8 cellular contexts compared by ENCODE assay signal in genomic region chr11:19241260-19242183, GRCh38. TPM values are rescaled to one million over a fixed set of nuclear protein-coding genes. Genes with fewer than 3 reads are reported as not detected.
DNase-seq lines count a peak whose midpoint lies in the region; ATAC-seq, FAIRE-seq and TF ChIP-seq lines count a peak whose summit lies in the region.

No MANE protein-coding gene starts in this region.

- peaks cover 23% of the 10 kb centered on the region for H3K27me3 ChIP-seq in AG04450 (ENCODE audit: control insufficient read depth, insufficient read depth, low read length)
- H3K27me3 ChIP-seq in body of pancreas: peaks cover 0 to 24% of the 10 kb centered on the region in 2 donors
- peaks cover 15 to 58% of the 10 kb centered on the region in 2 donors for H3K27me3 ChIP-seq in left lung

- H3K36me3 Mint-ChIP-seq in stimulated activated naive B cell treated with anti-CD40 and anti-IgM and Interleukin-4, amounts not matched to agents 10 μg/mL and 1 μg/mL and 100 μg/mL, for 72 hours: peaks cover 3 to 4% of the 10 kb centered on the region in 2 donors

- H3K4me3 ChIP-seq in AG04450 (ENCODE audit: low read depth, low read length) (peak overlapping the region; percentile 64), body of pancreas (peak overlapping the region; percentile 21 to 84), left lung (peak overlapping the region; percentile 59)

- CTCF ChIA-PET in AG04450 (lab: Charles Lee): interaction anchor here (1.0 to 1.2 kb wide), 2 partner anchors 17 to 18 kb away, joined by 4 read pairs; no protein-coding TSS in a partner anchor

- no peak overlapping the region for H3K27ac Mint-ChIP-seq in stimulated activated naive B cell treated with anti-CD40 and anti-IgM and Interleukin-4, amounts not matched to agents 10 μg/mL and 1 μg/mL and 100 μg/mL, for 72 hours

- H3K27ac ChIP-seq in AG04450 (ENCODE audit: low read depth, low read length): no peak overlapping the region
- H3K27ac ChIP-seq in body of pancreas: no peak overlapping the region
- no peak overlapping the region for H3K27ac ChIP-seq in left lung

- H3K9me3 ChIP-seq in AG04450 (ENCODE audit: control insufficient read depth, insufficient read depth, low read length) (no peaks in the 10 kb centered on the region), body of pancreas (no peaks in the 10 kb centered on the region), left lung (no peaks in the 10 kb centered on the region)

- POLR2A ChIA-PET in AG04450 (lab: Yijun Ruan, JAX): interaction anchor here (0.6 kb wide), 1 partner anchor 855 kb away, joined by 3 read pairs; no protein-coding TSS in a partner anchor

- FAIRE-seq in GM18507 (lab: Jason Lieb, UNC): peak; percentile 39

- H3K4me3 Mint-ChIP-seq in stimulated activated naive B cell treated with anti-CD40 and anti-IgM and Interleukin-4, amounts not matched to agents 10 μg/mL and 1 μg/mL and 100 μg/mL, for 72 hours: peak overlapping the region; percentile 93 to 95

- H3K4me1 Mint-ChIP-seq in stimulated activated naive B cell treated with anti-CD40 and anti-IgM and Interleukin-4, amounts not matched to agents 10 μg/mL and 1 μg/mL and 100 μg/mL, for 72 hours: peaks cover 16 to 31% of the 10 kb centered on the region in 2 donors

- H3K4me1 ChIP-seq in body of pancreas (peaks cover 27% of the 10 kb centered on the region), left lung (peaks cover 15 to 46% of the 10 kb centered on the region in 2 donors)

- H3K36me3 ChIP-seq in body of pancreas (replicated peaks in 1 of 2; ENCODE audit: insufficient read depth in 1 of 2, low read depth in 2 of 2): no peaks in the 10 kb centered on the region
- H3K36me3 ChIP-seq in left lung: no peaks in the 10 kb centered on the region

- DNase-seq in AG04450 (ENCODE audit: low read depth, low spot score): no peak
- DNase-seq in GM18507 (ENCODE audit: extremely low spot score, insufficient read length, low read depth): peak; percentile 64
- peak; percentile 32 for DNase-seq in NOMO-1 treated with dmso at 0.1 percent for 144 hours (lab: John Stamatoyannopoulos, UW; ENCODE audit: unreplicated experiment)
- peak in 2 of 4 donors; percentile 17 to 37 for DNase-seq in body of pancreas
- DNase-seq in left lung: peak; percentile 44 to 88
- no peak for DNase-seq in stimulated activated naive B cell treated with anti-CD40 and anti-IgM and Interleukin-4, amounts not matched to agents 10 μg/mL and 1 μg/mL and 100 μg/mL, for 72 hours
- no peak for DNase-seq in occipital lobe (lab: John Stamatoyannopoulos, UW)

- H3K9me3 Mint-ChIP-seq in stimulated activated naive B cell treated with anti-CD40 and anti-IgM and Interleukin-4, amounts not matched to agents 10 μg/mL and 1 μg/mL and 100 μg/mL, for 72 hours: no peaks in the 10 kb centered on the region

- TF ChIP-seq CTCF in AG04450 (IDR thresholded peaks at IDR 0.05; ENCODE audit: low read depth, low read length): no peak
- no peak for TF ChIP-seq CTCF in body of pancreas (IDR thresholded peaks at IDR 0.05)
- no peak for TF ChIP-seq CTCF in left lung (IDR thresholded peaks at IDR 0.05)

- H3K27me3 Mint-ChIP-seq in stimulated activated naive B cell treated with anti-CD40 and anti-IgM and Interleukin-4, amounts not matched to agents 10 μg/mL and 1 μg/mL and 100 μg/mL, for 72 hours: peaks cover 27 to 33% of the 10 kb centered on the region in 2 donors

- ATAC-seq in HG02870 (IDR thresholded peaks at IDR 0.05; ENCODE audit: unreplicated experiment): peak; percentile 20
- peak; percentile 23 for ATAC-seq in body of pancreas
- peak; percentile 55 for ATAC-seq in left lung
- peak; percentile 18 to 35 for ATAC-seq in stimulated activated naive B cell treated with anti-CD40 and anti-IgM and Interleukin-4, amounts not matched to agents 10 μg/mL and 1 μg/mL and 100 μg/mL, for 72 hours (replicated peaks)

- WGBS in body of pancreas, 2 donors: 1 to 2% methylated on average over 46 to 72 of the region's 92 CpGs

- no peak for TF ChIP-seq POLR2A in body of pancreas (IDR thresholded peaks at IDR 0.05)

- intact Hi-C loops in body of pancreas (cut with DNase I): no loop called here
- intact Hi-C loops in left lung (cut with DNase I): no loop called here

RNA-seq across cellular contexts. Expression of gene E2F8, which starts 0.8 kb away (rescaled TPM):
- 0.98 and 1.0 TPM in 2 replicates for polyA plus RNA-seq in AG04450 (2011; rRNA removed)
- polyA minus RNA-seq in AG04450 (2011; rRNA and poly(A)+ RNA removed): 0.92 and 1.3 TPM in 2 replicates
- total RNA-seq in body of pancreas (under 1 TPM in 1 of 2 donors, not detected in 1; 0.26 TPM), left lung (1 to 10 TPM; 2.3 to 3.2 TPM), occipital lobe (0.62 TPM)

RNA-seq across cellular contexts. Expression of gene CSRP3, which starts 39.7 kb away (rescaled TPM):
- not detected in 2 replicates for polyA plus RNA-seq in AG04450 (2011; rRNA removed)
- polyA minus RNA-seq in AG04450 (2011; rRNA and poly(A)+ RNA removed): not detected in 2 replicates
- not detected for total RNA-seq in body of pancreas
- under 1 TPM in 1 of 2 donors, not detected in 1; 0.42 TPM for total RNA-seq in left lung
- 0.31 TPM for total RNA-seq in occipital lobe

Comparison
In these comparisons a context has a peak if more than half of its experiments do, and no peak if none do; other contexts are left out.
1. DNase-seq: peak in GM18507 (single experiment), NOMO-1 treated with dmso at 0.1 percent for 144 hours (single experiment) and left lung (2 of 2); none in AG04450 (single experiment), stimulated activated naive B cell treated with anti-CD40 and anti-IgM and Interleukin-4, amounts not matched to agents 10 μg/mL and 1 μg/mL and 100 μg/mL, for 72 hours (single experiment) and occipital lobe (single experiment).
2. Peak in every context shown above with its lines, with median percentiles within 50 percentile points of each other: H3K4me3 ChIP-seq and ATAC-seq.